Comparison of ENCODE assay signal across 21 cellular contexts in genomic region chr2:241091201-241091600, GRCh38. TPM values are rescaled to one million over a fixed set of nuclear protein-coding genes. Genes with fewer than 3 reads are reported as not detected.
A peak's percentile ranks its signal among the peaks of the same experiment; 100 is the strongest.
DNase-seq lines count a peak whose midpoint lies in the region; ATAC-seq, FAIRE-seq and TF ChIP-seq lines count a peak whose summit lies in the region.
"Had no signal": no experiment of that assay in that cellular context is flagged by ENCODE, and none has a peak within 500 bp of the region (broad histone marks: within the 10 kb centered on the region; RNA-seq: fewer than 3 reads in every experiment).

No MANE protein-coding gene starts in this region.

- no peaks in the 10 kb centered on the region for H3K27me3 Mint-ChIP-seq in activated CD8-positive, alpha-beta memory T cell treated with anti-CD3 and anti-CD28 coated beads, Interleukin-2, amount 10 ng/mL, durations not matched to agents 7 days and 5 days
- H3K27me3 Mint-ChIP-seq in chondrocyte (ENCODE audit: low read depth), result no peaks in the 10 kb centered on the region
- H3K27me3 Mint-ChIP-seq: memory B cell had no signal

- H3K36me3 Mint-ChIP-seq in activated CD8-positive, alpha-beta memory T cell treated with anti-CD3 and anti-CD28 coated beads, Interleukin-2, amount 10 ng/mL, durations not matched to agents 7 days and 5 days, result peaks cover 29% of the 10 kb centered on the region
- H3K36me3 Mint-ChIP-seq in chondrocyte (ENCODE audit: low read depth), result peaks cover 44% of the 10 kb centered on the region

- TF ChIP-seq CTCF in HEK293 (tag by site-specific recombination; IDR thresholded peaks at IDR 0.05) (no peak), chondrocyte (IDR thresholded peaks at IDR 0.05) (no peak)

- intact Hi-C loops in sciatic nerve (cut with DNase I), result no loop called here

- H3K4me3 Mint-ChIP-seq in activated CD8-positive, alpha-beta memory T cell treated with anti-CD3 and anti-CD28 coated beads, Interleukin-2, amount 10 ng/mL, durations not matched to agents 7 days and 5 days, result no peak overlapping the region
- H3K4me3 Mint-ChIP-seq in chondrocyte (ENCODE audit: unreplicated experiment), result no peak overlapping the region
- H3K4me3 Mint-ChIP-seq: H9; memory B cell; T-helper 2 cell treated with Interferon-gamma antibody and Interleukin-4, amounts not matched to agents 5 μg/mL and 100 μg/mL, for 36 hours had no signal

- peak overlapping the region; percentile 7 for H3K27ac Mint-ChIP-seq in activated CD8-positive, alpha-beta memory T cell treated with anti-CD3 and anti-CD28 coated beads, Interleukin-2, amount 10 ng/mL, durations not matched to agents 7 days and 5 days
- H3K27ac Mint-ChIP-seq in chondrocyte (ENCODE audit: unreplicated experiment), result peak overlapping the region; percentile 14
- H3K27ac Mint-ChIP-seq: H9; T-helper 2 cell treated with Interferon-gamma antibody and Interleukin-4, amounts not matched to agents 5 μg/mL and 100 μg/mL, for 36 hours had no signal

- H3K4me3 ChIP-seq in HEK293 (ENCODE audit: low read depth, low read length), result no peak overlapping the region
- H3K4me3 ChIP-seq: BLaER1, heart right ventricle had no signal

- CTCF ChIA-PET in activated CD8-positive, alpha-beta memory T cell treated with anti-CD3 and anti-CD28 coated beads, Interleukin-2, amount 10 ng/mL, durations not matched to agents 7 days and 5 days (lab: Charles Lee), result no interaction called here
- CTCF ChIA-PET in HEK293 (lab: Yijun Ruan, JAX), result interaction anchor here (0.5 kb wide), 1 partner anchor 508 kb away, joined by 3 read pairs; no protein-coding TSS in a partner anchor

- no peaks in the 10 kb centered on the region for H3K4me1 ChIP-seq in HEK293 (ENCODE audit: control insufficient read depth, insufficient read depth, low read length)
- H3K4me1 ChIP-seq: heart right ventricle had no signal

- no peak for ATAC-seq in activated CD8-positive, alpha-beta memory T cell treated with anti-CD3 and anti-CD28 coated beads, Interleukin-2, amount 10 ng/mL, durations not matched to agents 7 days and 5 days
- ATAC-seq in sciatic nerve (peak; percentile 30), GM21526 (IDR thresholded peaks at IDR 0.05; ENCODE audit: low FRiP score, unreplicated experiment) (no peak)
- ATAC-seq: heart right ventricle, left colon had no signal

- peaks cover 11% of the 10 kb centered on the region for H3K4me1 Mint-ChIP-seq in activated CD8-positive, alpha-beta memory T cell treated with anti-CD3 and anti-CD28 coated beads, Interleukin-2, amount 10 ng/mL, durations not matched to agents 7 days and 5 days
- peaks cover 15% of the 10 kb centered on the region for H3K4me1 Mint-ChIP-seq in chondrocyte (ENCODE audit: low read depth)

- H3K9me3 Mint-ChIP-seq in activated CD8-positive, alpha-beta memory T cell treated with anti-CD3 and anti-CD28 coated beads, Interleukin-2, amount 10 ng/mL, durations not matched to agents 7 days and 5 days (ENCODE audit: low read depth), result no peaks in the 10 kb centered on the region
- H3K9me3 Mint-ChIP-seq in chondrocyte (ENCODE audit: low read depth), result no peaks in the 10 kb centered on the region
- H3K9me3 Mint-ChIP-seq: H9; memory B cell; T-helper 2 cell treated with Interferon-gamma antibody and Interleukin-4, amounts not matched to agents 5 μg/mL and 100 μg/mL, for 36 hours had no signal

- H3K27ac ChIP-seq in HEK293 (ENCODE audit: extremely low read depth, low read depth, low read length), result no peak overlapping the region
- H3K27ac ChIP-seq: BLaER1, heart right ventricle, RWPE1 had no signal

- POLR2A ChIA-PET in HEK293 (lab: Yijun Ruan, JAX), result no interaction called here

- peaks cover 23 to 98% of the 10 kb centered on the region in 2 experiments for H3K36me3 ChIP-seq in HEK293 (ENCODE audit: control insufficient read depth in 2 of 2, insufficient read depth in 1 of 2, low read length in 2 of 2)

- no peak for DNase-seq in activated CD8-positive, alpha-beta memory T cell treated with anti-CD3 and anti-CD28 coated beads, Interleukin-2, amount 10 ng/mL, durations not matched to agents 7 days and 5 days
- no peak for DNase-seq in activated CD8-positive, alpha-beta memory T cell treated with anti-CD3 and anti-CD28 coated beads for 24 hours
- no peak for DNase-seq in chondrocyte (ENCODE audit: low spot score)
- DNase-seq in sciatic nerve (ENCODE audit: low spot score), result no peak
- DNase-seq in frontal cortex (ENCODE audit: low spot score in 2 of 2), result no peak
- no peak for DNase-seq in UCSD-AML1 (lab: John Stamatoyannopoulos, UW; ENCODE audit: unreplicated experiment)
- DNase-seq: Calu3, cerebellar nuclear complex, H9, heart right ventricle, left colon, NCI-H1048, NCI-H1694 treated with DMSO at 0.1 percent for 48 hours, NCI-H748 treated with DMSO at 0.1 percent for 48 hours had no signal

- FAIRE-seq in frontal cortex (lab: Jason Lieb, UNC), result no peak
- FAIRE-seq: GM12892 had no signal

- H3K9me3 ChIP-seq in HEK293 (ENCODE audit: control insufficient read depth, insufficient read depth, low read depth, low read length), result no peaks in the 10 kb centered on the region
- H3K9me3 ChIP-seq: BLaER1, heart right ventricle had no signal

TF ChIP-seq in HEK293, 187 proteins besides CTCF, POLR2A, EP300 and RAD21:
- no peak for TF ChIP-seq ZNF561 (tag by site-specific recombination; IDR thresholded peaks at IDR 0.05; ENCODE audit: borderline replicate concordance)
- peak; percentile 49; the same call in 1 of the 2 replicates for TF ChIP-seq PRDM10 (tag by site-specific recombination; IDR thresholded peaks at IDR 0.05)

RNA-seq across cellular contexts. Expression of gene MTERF4, which starts 10.9 kb away (rescaled TPM):
- total RNA-seq in activated CD8-positive, alpha-beta memory T cell treated with anti-CD3 and anti-CD28 coated beads, Interleukin-2, amount 10 ng/mL, durations not matched to agents 7 days and 5 days, result 10 to 100 TPM; 31.5 to 33.0 TPM
- total RNA-seq in chondrocyte (21.5 to 34.1 TPM (median 22.6 TPM) in 3 replicates), sciatic nerve (33.5 TPM), frontal cortex (32.6 TPM)

RNA-seq across cellular contexts. Expression of gene PASK, which starts 58.1 kb away (rescaled TPM):
- total RNA-seq in activated CD8-positive, alpha-beta memory T cell treated with anti-CD3 and anti-CD28 coated beads, Interleukin-2, amount 10 ng/mL, durations not matched to agents 7 days and 5 days, result 10 to 100 TPM; 65.1 to 71.9 TPM
- 4.4 to 13.8 TPM (median 4.5 TPM) in 3 replicates for total RNA-seq in chondrocyte
- total RNA-seq in sciatic nerve, result 7.0 TPM
- 15.1 TPM for total RNA-seq in frontal cortex

RNA-seq across cellular contexts. Expression of gene PPP1R7, which starts 59.1 kb away (rescaled TPM):
- total RNA-seq in activated CD8-positive, alpha-beta memory T cell treated with anti-CD3 and anti-CD28 coated beads, Interleukin-2, amount 10 ng/mL, durations not matched to agents 7 days and 5 days, result 10 to 100 TPM; 86.4 to 99.5 TPM
- total RNA-seq in chondrocyte (43.1 to 54.2 TPM (median 44.3 TPM) in 3 replicates), sciatic nerve (45.3 TPM), frontal cortex (48.9 TPM)
